8 cellular contexts compared by ENCODE assay signal in the genomic region with DNA sequence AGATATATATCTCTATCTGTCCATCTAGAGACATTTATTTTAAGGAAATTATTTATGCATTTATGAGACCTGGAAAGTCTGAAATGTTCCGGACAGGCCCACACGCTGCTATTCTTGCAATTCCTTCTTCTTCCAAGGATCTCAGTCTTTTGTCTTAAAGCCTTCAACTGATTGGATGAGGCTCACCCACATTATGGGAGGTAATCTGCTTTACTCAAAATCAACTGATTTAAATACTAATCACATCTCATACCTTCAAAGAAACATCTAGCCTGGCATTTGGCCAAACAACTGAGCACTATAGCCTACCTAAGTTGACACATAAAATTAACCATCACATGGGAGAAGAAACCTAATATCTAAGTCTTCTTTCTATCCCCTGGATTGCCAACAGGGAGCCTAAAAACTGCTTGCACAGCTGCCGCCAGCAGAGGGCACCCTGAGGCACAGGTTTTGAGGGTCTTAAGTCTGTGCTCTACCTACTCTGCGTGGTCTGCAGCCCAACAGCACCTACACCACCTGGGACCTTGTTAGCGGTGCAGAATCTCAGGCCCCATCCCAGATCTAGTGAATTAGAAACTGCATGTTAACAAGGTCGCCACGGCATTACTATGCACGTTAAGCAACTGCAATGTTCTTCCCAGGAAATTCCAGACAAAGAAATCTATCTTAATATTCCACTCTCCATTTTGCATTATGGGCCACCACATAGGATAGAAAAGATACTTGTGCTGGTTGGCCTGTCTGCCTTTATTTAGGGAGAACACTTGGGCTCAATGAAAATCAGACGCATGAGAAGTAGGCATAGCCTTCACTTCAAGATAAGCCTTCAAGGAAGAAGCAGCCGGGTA.
DNase-seq lines count a peak whose midpoint lies in the region; TF ChIP-seq lines count a peak whose summit lies in the region.

No MANE protein-coding gene starts in this region.

- no peak overlapping the region for H3K9ac ChIP-seq in SK-N-MC (ENCODE audit: insufficient read length)

- H3K36me3 ChIP-seq in SK-N-MC (ENCODE audit: insufficient read depth, low read length) (no peaks in the 10 kb centered on the region), left ventricle myocardium inferior (no peaks in the 10 kb centered on the region), testis (ENCODE audit: low read depth, missing control alignments) (no peaks in the 10 kb centered on the region)

- H3K27me3 ChIP-seq in left ventricle myocardium inferior (ENCODE audit: low read depth) (no peaks in the 10 kb centered on the region), testis (no peaks in the 10 kb centered on the region)

- H3K27ac ChIP-seq in SK-N-MC (no peak overlapping the region), left ventricle myocardium inferior (replicated peaks) (no peak overlapping the region), testis (no peak overlapping the region)

- WGBS in testis, 2 donors = 33 to 39% methylated on average over 9 to 10 of the region's 10 CpGs

- peak; percentile 35 for TF ChIP-seq CTCF in left ventricle myocardium inferior (IDR thresholded peaks at IDR 0.05; ENCODE audit: borderline replicate concordance)
- peak; percentile 20 to 49 (median 37) for TF ChIP-seq CTCF in testis (IDR thresholded peaks at IDR 0.05)

- no peaks in the 10 kb centered on the region for H3K4me1 ChIP-seq in left ventricle myocardium inferior
- H3K4me1 ChIP-seq in testis = no peaks in the 10 kb centered on the region

- no peak overlapping the region for H3K4me3 ChIP-seq in SK-N-MC
- H3K4me3 ChIP-seq in left ventricle myocardium inferior = no peak overlapping the region
- H3K4me3 ChIP-seq in testis = no peak overlapping the region

- no peaks in the 10 kb centered on the region for H3K9me3 ChIP-seq in SK-N-MC (ENCODE audit: low read depth, low read length)
- peaks cover 7% of the 10 kb centered on the region for H3K9me3 ChIP-seq in left ventricle myocardium inferior (replicated peaks)
- H3K9me3 ChIP-seq in testis = no peaks in the 10 kb centered on the region

- intact Hi-C loops in left ventricle myocardium inferior (cut with micrococcal nuclease) (no loop called here), testis (cut with DNase I; ENCODE audit: low total_unique reads) (no loop called here)

- TF ChIP-seq POLR2A in testis (IDR thresholded peaks at IDR 0.05) = no peak

- peak; percentile 19 for DNase-seq in NCI-H345 (lab: John Stamatoyannopoulos, UW)
- no peak for DNase-seq in NCI-H345 treated with DMSO at 0.1 percent for 48 hours (lab: John Stamatoyannopoulos, UW; ENCODE audit: unreplicated experiment)
- DNase-seq in HS-27A (ENCODE audit: low read depth) = peak; percentile 23
- DNase-seq in SK-N-MC (ENCODE audit: low read depth, low spot score) = peak; percentile 8
- no peak for DNase-seq in left ventricle myocardium inferior
- DNase-seq in testis = peak; percentile 69
- DNase-seq in cortex of kidney (lab: John Stamatoyannopoulos, UW) = no peak
- no peak for DNase-seq in activated CD8-positive, alpha-beta memory T cell treated with anti-CD3 and anti-CD28 coated beads for 24 hours

Comparison
In these comparisons a context has a peak if more than half of its experiments do, and no peak if none do; other contexts are left out.
1. DNase-seq: peak in NCI-H345 (single experiment), HS-27A (single experiment), SK-N-MC (single experiment) and testis (single experiment); none in NCI-H345 treated with DMSO at 0.1 percent for 48 hours (single experiment), left ventricle myocardium inferior (single experiment), cortex of kidney (single experiment) and activated CD8-positive, alpha-beta memory T cell treated with anti-CD3 and anti-CD28 coated beads for 24 hours (single experiment).